In the genomic region with DNA sequence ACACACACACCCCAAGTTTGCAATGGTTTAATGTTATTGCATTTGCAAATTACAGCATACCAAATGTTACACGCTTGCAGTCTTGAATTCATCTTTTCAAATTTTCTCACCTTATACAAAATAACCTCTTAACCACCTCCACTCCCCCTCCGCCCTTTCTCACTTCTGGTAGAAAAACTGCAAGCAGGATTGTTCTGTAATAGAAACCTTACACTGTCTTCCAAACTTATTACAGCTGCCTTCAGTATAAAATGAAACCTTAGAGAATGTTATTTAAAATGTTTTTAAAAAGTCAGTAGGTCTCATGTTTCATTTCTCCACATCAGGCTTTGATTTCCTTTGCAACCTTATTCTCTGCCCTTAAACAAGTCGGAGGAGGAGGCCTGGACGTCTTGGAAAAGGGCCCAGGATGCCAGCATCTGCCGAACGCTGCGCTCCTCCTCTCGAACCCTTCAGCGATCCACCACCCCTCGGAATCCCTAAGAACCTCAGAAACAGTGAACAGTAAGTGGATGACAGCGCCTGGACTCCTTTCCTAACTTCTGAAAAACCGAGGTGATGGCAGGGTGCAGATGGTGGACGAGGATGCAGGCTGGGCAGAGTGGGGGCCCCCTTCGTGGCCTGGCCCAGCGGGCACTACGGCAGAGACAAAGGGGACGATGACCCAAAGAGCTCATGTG, we compare ENCODE assay signal across 16 cellular contexts.
A peak's percentile ranks its signal among the peaks of the same experiment; 100 is the strongest.
DNase-seq lines count a peak whose midpoint lies in the region; ATAC-seq and TF ChIP-seq lines count a peak whose summit lies in the region.
"Had no signal": no experiment of that assay in that cellular context is flagged by ENCODE, and none has a peak within 500 bp of the region (broad histone marks: within the 10 kb centered on the region; RNA-seq: fewer than 3 reads in every experiment).

No MANE protein-coding gene starts in this region.

- no peak overlapping the region for H2AFZ ChIP-seq in smooth muscle cell (ENCODE audit: low read depth)

- CTCF ChIA-PET in Caco-2 (lab: Charles Lee): no interaction called here

- no peak for ATAC-seq in right cardiac atrium
- ATAC-seq in GM19328 (IDR thresholded peaks at IDR 0.05; ENCODE audit: unreplicated experiment): no peak

- 88% methylated on average over 17 of the region's 17 CpGs for WGBS in smooth muscle cell (ENCODE audit: low lambda C conversion rate)
- WGBS in right cardiac atrium: 70% methylated on average over 17 of the region's 17 CpGs

- H3F3A ChIP-seq in smooth muscle cell (ENCODE audit: low read depth): peaks cover 18% of the 10 kb centered on the region

- H3K4me2 ChIP-seq in smooth muscle cell: peak overlapping the region; percentile 24

- peak overlapping the region; percentile 15 for H3K27ac ChIP-seq in smooth muscle cell (ENCODE audit: low read depth)
- H3K27ac ChIP-seq in right cardiac atrium (ENCODE audit: low read length): no peak overlapping the region
- H3K27ac ChIP-seq: thoracic aorta had no signal

- peak overlapping the region; percentile 12 for H3K4me3 Mint-ChIP-seq in Caco-2 (ENCODE audit: unreplicated experiment)
- no peak overlapping the region for H3K4me3 Mint-ChIP-seq in chondrocyte (ENCODE audit: unreplicated experiment)
- no peak overlapping the region for H3K4me3 Mint-ChIP-seq in activated naive CD8-positive, alpha-beta T cell treated with anti-CD3 and anti-CD28 coated beads for 36 hours
- H3K4me3 Mint-ChIP-seq: activated naive CD4-positive, alpha-beta T cell treated with anti-CD3 and anti-CD28 coated beads for 36 hours had no signal

- no peak for DNase-seq in Caco-2
- no peak for DNase-seq in chondrocyte (ENCODE audit: low spot score)
- DNase-seq in left kidney (ENCODE audit: low read depth, low spot score): peak; percentile 57
- no peak for DNase-seq in smooth muscle cell (lab: John Stamatoyannopoulos, UW; ENCODE audit: unreplicated experiment)
- no peak for DNase-seq in right cardiac atrium
- no peak for DNase-seq in activated naive CD8-positive, alpha-beta T cell treated with anti-CD3 and anti-CD28 coated beads for 36 hours
- no peak for DNase-seq in NK-92 treated with Interleukin-12 subunit alpha and Interleukin-12 subunit beta, amount 100 ng/mL, for 24 hours (lab: John Stamatoyannopoulos, UW)
- DNase-seq: activated CD4-positive, alpha-beta T cell treated with anti-CD3 and anti-CD28 coated beads for 4 hours; activated CD8-positive, alpha-beta memory T cell treated with anti-CD3 and anti-CD28 coated beads, Interleukin-2, amount 50 U/mL, for 48 hours; activated naive CD4-positive, alpha-beta T cell treated with anti-CD3 and anti-CD28 coated beads for 36 hours; islet precursor cell; MG63; NCI-H187 treated with DMSO at 0.1 percent for 48 hours; NCI-H510A had no signal

- TF ChIP-seq CTCF in Caco-2 (IDR thresholded peaks at IDR 0.05; ENCODE audit: insufficient read depth in 1 of 2, low read depth in 1 of 2, low read length in 1 of 2, severe bottlenecking in 1 of 2, unreplicated experiment in 1 of 2) (no peak), chondrocyte (IDR thresholded peaks at IDR 0.05) (no peak), smooth muscle cell (IDR thresholded peaks at IDR 0.05; ENCODE audit: borderline replicate concordance, insufficient read depth, poor library complexity, severe bottlenecking) (no peak)

- H3K9ac ChIP-seq in smooth muscle cell (ENCODE audit: low read depth): no peak overlapping the region

- H3K27me3 ChIP-seq in Caco-2 (replicated peaks; ENCODE audit: control insufficient read depth, insufficient read depth, low read length) (no peaks in the 10 kb centered on the region), smooth muscle cell (ENCODE audit: low read depth) (no peaks in the 10 kb centered on the region), right cardiac atrium (ENCODE audit: control insufficient read depth, insufficient read depth) (no peaks in the 10 kb centered on the region)
- H3K27me3 ChIP-seq: MG63 had no signal

- H3K4me1 ChIP-seq in Caco-2 (peaks cover 22% of the 10 kb centered on the region; the same call in 1 of the 2 replicates), smooth muscle cell (ENCODE audit: low read depth) (peaks cover 44% of the 10 kb centered on the region), right cardiac atrium (ENCODE audit: control insufficient read depth, insufficient read depth, low read length) (no peaks in the 10 kb centered on the region)

- H3K27me3 Mint-ChIP-seq in Caco-2 (ENCODE audit: insufficient read depth, unreplicated experiment): no peaks in the 10 kb centered on the region
- no peaks in the 10 kb centered on the region for H3K27me3 Mint-ChIP-seq in chondrocyte (ENCODE audit: low read depth)
- peaks cover 4% of the 10 kb centered on the region for H3K27me3 Mint-ChIP-seq in activated naive CD8-positive, alpha-beta T cell treated with anti-CD3 and anti-CD28 coated beads for 36 hours

- H3K4me3 ChIP-seq in Caco-2 (ENCODE audit: low read depth, low read length) (no peak overlapping the region), smooth muscle cell (no peak overlapping the region), right cardiac atrium (ENCODE audit: low read length) (no peak overlapping the region)
- H3K4me3 ChIP-seq: MG63, thoracic aorta had no signal

- no TSS peak for BruUV-seq in Caco-2 (replicated peaks; lab: Mats Ljungman, UMichigan)

- intact Hi-C loops in Caco-2 (cut with micrococcal nuclease; ENCODE audit: unreplicated experiment): no loop called here
- intact Hi-C loops in right cardiac atrium (cut with DNase I): no loop called here

- peaks cover 94% of the 10 kb centered on the region for H3K36me3 Mint-ChIP-seq in Caco-2 (ENCODE audit: insufficient read depth, unreplicated experiment)
- H3K36me3 Mint-ChIP-seq in chondrocyte (ENCODE audit: low read depth): no peaks in the 10 kb centered on the region
- H3K36me3 Mint-ChIP-seq in activated naive CD8-positive, alpha-beta T cell treated with anti-CD3 and anti-CD28 coated beads for 36 hours: no peaks in the 10 kb centered on the region

- peak overlapping the region; percentile 85 for H3K27ac Mint-ChIP-seq in Caco-2 (ENCODE audit: unreplicated experiment)
- H3K27ac Mint-ChIP-seq in chondrocyte (ENCODE audit: unreplicated experiment): peak overlapping the region; percentile 96
- H3K27ac Mint-ChIP-seq in activated naive CD8-positive, alpha-beta T cell treated with anti-CD3 and anti-CD28 coated beads for 36 hours: no peak overlapping the region
- H3K27ac Mint-ChIP-seq: activated naive CD4-positive, alpha-beta T cell treated with anti-CD3 and anti-CD28 coated beads for 36 hours had no signal

- peaks cover 79% of the 10 kb centered on the region for H4K20me1 ChIP-seq in smooth muscle cell (ENCODE audit: low read depth)

- H3K36me3 ChIP-seq in Caco-2 (ENCODE audit: control insufficient read depth, insufficient read depth, low read length) (peaks cover 1% of the 10 kb centered on the region), smooth muscle cell (ENCODE audit: low read depth) (no peaks in the 10 kb centered on the region)
- H3K36me3 ChIP-seq: MG63, thoracic aorta had no signal

- no peaks in the 10 kb centered on the region for H3K9me3 ChIP-seq in Caco-2
- H3K9me3 ChIP-seq in smooth muscle cell (replicated peaks; ENCODE audit: low read depth): no peaks in the 10 kb centered on the region
- H3K9me3 ChIP-seq in right cardiac atrium (ENCODE audit: control insufficient read depth, low read length): no peaks in the 10 kb centered on the region
- H3K9me3 ChIP-seq: MG63, thoracic aorta had no signal

- H3K9me3 Mint-ChIP-seq in Caco-2 (ENCODE audit: unreplicated experiment): no peaks in the 10 kb centered on the region
- no peaks in the 10 kb centered on the region for H3K9me3 Mint-ChIP-seq in chondrocyte (ENCODE audit: low read depth)
- H3K9me3 Mint-ChIP-seq in activated naive CD8-positive, alpha-beta T cell treated with anti-CD3 and anti-CD28 coated beads for 36 hours: no peaks in the 10 kb centered on the region
- H3K9me3 Mint-ChIP-seq: activated naive CD4-positive, alpha-beta T cell treated with anti-CD3 and anti-CD28 coated beads for 36 hours had no signal

- H3K79me2 ChIP-seq in smooth muscle cell (ENCODE audit: low read depth): peaks cover 70% of the 10 kb centered on the region

- POLR2A ChIA-PET in Caco-2 (lab: Charles Lee): no interaction called here

- H3K4me1 Mint-ChIP-seq in Caco-2 (ENCODE audit: low read depth, unreplicated experiment) (peaks cover 61% of the 10 kb centered on the region), chondrocyte (ENCODE audit: low read depth) (peaks cover 47% of the 10 kb centered on the region)
- no peaks in the 10 kb centered on the region for H3K4me1 Mint-ChIP-seq in activated naive CD8-positive, alpha-beta T cell treated with anti-CD3 and anti-CD28 coated beads for 36 hours
